Comparison of ENCODE assay signal across 12 cellular contexts in the genomic region with DNA sequence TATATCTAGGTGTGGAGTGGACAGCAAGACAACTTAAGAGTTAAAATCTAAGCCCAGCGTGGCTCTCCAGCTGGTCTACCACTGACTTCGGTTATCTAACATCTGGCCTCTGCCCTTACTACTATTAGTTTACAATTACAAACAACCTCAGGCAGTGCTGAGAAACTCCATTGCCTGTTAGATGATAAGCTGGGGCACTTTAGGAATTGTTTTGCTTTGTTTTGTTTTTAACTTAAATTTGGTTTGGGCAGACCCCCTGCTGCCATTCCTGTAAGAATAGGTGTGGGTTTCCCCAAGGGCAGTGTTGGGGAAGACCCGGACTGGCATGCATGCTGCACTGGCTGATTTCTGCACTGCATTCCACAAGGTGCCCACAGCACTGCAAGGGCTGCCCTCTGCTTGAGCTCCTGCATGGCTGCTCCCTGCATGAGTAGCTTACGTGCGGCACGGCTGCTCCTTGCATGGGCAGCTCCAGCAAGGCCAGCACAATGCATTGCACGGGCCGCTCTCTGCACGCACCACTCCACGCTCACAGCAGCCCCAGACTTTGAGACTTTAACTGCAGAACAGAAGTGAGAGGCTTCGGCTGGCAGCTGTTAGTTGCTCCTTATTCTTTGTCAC.
DNase-seq lines count a peak whose midpoint lies in the region; ATAC-seq and TF ChIP-seq lines count a peak whose summit lies in the region.
"Had no signal": no experiment of that assay in that cellular context is flagged by ENCODE, and none has a peak within 500 bp of the region (broad histone marks: within the 10 kb centered on the region; RNA-seq: fewer than 3 reads in every experiment).

No MANE protein-coding gene starts in this region.

- H3K27me3 Mint-ChIP-seq in activated B cell treated with CpG ODN at 0.5 μM for 24 hours: no peaks in the 10 kb centered on the region
- H3K27me3 Mint-ChIP-seq in naive thymus-derived CD8-positive, alpha-beta T cell: no peaks in the 10 kb centered on the region
- no peaks in the 10 kb centered on the region for H3K27me3 Mint-ChIP-seq in glutamatergic neuron (ENCODE audit: unreplicated experiment)
- peaks cover 3% of the 10 kb centered on the region; the same call in 1 of the 2 replicates for H3K27me3 Mint-ChIP-seq in HFFc6 (ENCODE audit: insufficient read depth)

- H3K9me3 Mint-ChIP-seq in activated B cell treated with CpG ODN at 0.5 μM for 24 hours (no peaks in the 10 kb centered on the region), glutamatergic neuron (ENCODE audit: unreplicated experiment) (no peaks in the 10 kb centered on the region), HFFc6 (no peaks in the 10 kb centered on the region)
- no peaks in the 10 kb centered on the region for H3K9me3 Mint-ChIP-seq in naive thymus-derived CD8-positive, alpha-beta T cell

- H3K4me1 Mint-ChIP-seq in activated B cell treated with CpG ODN at 0.5 μM for 24 hours (peaks cover 69% of the 10 kb centered on the region), glutamatergic neuron (ENCODE audit: low read depth, unreplicated experiment) (peaks cover 12% of the 10 kb centered on the region), HFFc6 (ENCODE audit: low read depth) (peaks cover 51% of the 10 kb centered on the region)
- peaks cover 23 to 58% (median 50%) of the 10 kb centered on the region in 4 donors for H3K4me1 Mint-ChIP-seq in naive thymus-derived CD8-positive, alpha-beta T cell

- POLR2A ChIA-PET in HEK293 (lab: Yijun Ruan, JAX) (interaction anchor here (0.7 to 3.5 kb wide), 3 partner anchors 23 to 107 kb away, joined by 5 to 34 read pairs (median 19); a partner anchor contains a TSS), activated B cell treated with CpG ODN at 0.5 μM for 24 hours (lab: Charles Lee) (interaction anchor here (0.6 to 7.9 kb wide), 25 partner anchors 10 to 317 kb away, joined by 3 to 176 read pairs (median 5); a partner anchor contains a TSS)
- POLR2A ChIA-PET in naive thymus-derived CD8-positive, alpha-beta T cell (lab: Charles Lee): interaction anchor here (0.6 to 3.1 kb wide), 16 partner anchors 10 to 120 kb away, joined by 3 to 52 read pairs (median 4); a partner anchor contains a TSS

- DNase-seq in EH (ENCODE audit: low read depth) (peak; percentile 15), activated B cell treated with CpG ODN at 0.5 μM for 24 hours (no peak), NCI-H774 (lab: John Stamatoyannopoulos, UW) (no peak), glutamatergic neuron (no peak), HFFc6 (no peak), DMS114 treated with DMSO at 0.1 percent for 48 hours (lab: John Stamatoyannopoulos, UW; ENCODE audit: unreplicated experiment) (no peak)
- no peak for DNase-seq in naive thymus-derived CD8-positive, alpha-beta T cell
- DNase-seq: activated effector memory CD4-positive, alpha-beta T cell treated with Interleukin-2 at 50 U/mL for 16 hours; GOT3; midbrain; SHP77 treated with DMSO at 0.1 percent for 48 hours had no signal

- TF ChIP-seq CTCF in HEK293 (tag by site-specific recombination; IDR thresholded peaks at IDR 0.05): no peak
- TF ChIP-seq CTCF in activated B cell treated with CpG ODN at 0.5 μM for 24 hours (IDR thresholded peaks at IDR 0.05): no peak
- no peak for TF ChIP-seq CTCF in glutamatergic neuron (IDR thresholded peaks at IDR 0.05; ENCODE audit: partially characterized antibody, unreplicated experiment)
- TF ChIP-seq CTCF in HFFc6 (IDR thresholded peaks at IDR 0.05): no peak

- peak; percentile 34 for ATAC-seq in activated B cell treated with CpG ODN at 0.5 μM for 24 hours (ENCODE audit: low read depth)
- no peak for ATAC-seq in naive thymus-derived CD8-positive, alpha-beta T cell

- CTCF ChIA-PET in HEK293 (lab: Yijun Ruan, JAX): interaction anchor here (0.8 to 3.5 kb wide), 6 partner anchors 16 to 139 kb away, joined by 3 to 14 read pairs (median 4); no protein-coding TSS in a partner anchor
- CTCF ChIA-PET in activated B cell treated with CpG ODN at 0.5 μM for 24 hours (lab: Charles Lee): interaction anchor here (0.7 to 3.1 kb wide), 9 partner anchors 19 to 141 kb away, joined by 3 to 32 read pairs (median 5); a partner anchor contains a TSS

- H3K36me3 Mint-ChIP-seq in activated B cell treated with CpG ODN at 0.5 μM for 24 hours (ENCODE audit: low read depth) (no peaks in the 10 kb centered on the region), glutamatergic neuron (ENCODE audit: unreplicated experiment) (no peaks in the 10 kb centered on the region), HFFc6 (ENCODE audit: low read depth) (no peaks in the 10 kb centered on the region)
- H3K36me3 Mint-ChIP-seq in naive thymus-derived CD8-positive, alpha-beta T cell: no peaks in the 10 kb centered on the region

- intact Hi-C loops in activated B cell treated with CpG ODN at 0.5 μM for 24 hours (cut with micrococcal nuclease): loop anchor here (1.0 to 5.0 kb wide), 8 partner anchors 22 to 189 kb away; no protein-coding TSS in a partner anchor

- H3K4me3 Mint-ChIP-seq in activated B cell treated with CpG ODN at 0.5 μM for 24 hours (peak overlapping the region; percentile 70), glutamatergic neuron (ENCODE audit: unreplicated experiment) (no peak overlapping the region), HFFc6 (no peak overlapping the region)
- H3K4me3 Mint-ChIP-seq in naive thymus-derived CD8-positive, alpha-beta T cell: peak overlapping the region; percentile 30 to 78 (median 60)

- peak overlapping the region; percentile 33; the same call in 1 of the 2 replicates for H3K27ac ChIP-seq in HEK293 (ENCODE audit: extremely low read depth, low read depth, low read length)

- no peaks in the 10 kb centered on the region for H3K9me3 ChIP-seq in HEK293 (ENCODE audit: control insufficient read depth, insufficient read depth, low read depth, low read length)

- H3K36me3 ChIP-seq in HEK293 (ENCODE audit: control insufficient read depth in 2 of 2, insufficient read depth in 1 of 2, low read length in 2 of 2): no peaks in the 10 kb centered on the region

- H3K4me1 ChIP-seq in HEK293 (ENCODE audit: control insufficient read depth, insufficient read depth, low read length): peaks cover 23% of the 10 kb centered on the region

- H3K27ac Mint-ChIP-seq in activated B cell treated with CpG ODN at 0.5 μM for 24 hours (peak overlapping the region; percentile 95), glutamatergic neuron (ENCODE audit: unreplicated experiment) (no peak overlapping the region), HFFc6 (no peak overlapping the region)
- peak overlapping the region; percentile 67 to 96 (median 91) for H3K27ac Mint-ChIP-seq in naive thymus-derived CD8-positive, alpha-beta T cell

- H3K4me3 ChIP-seq in HEK293 (ENCODE audit: low read depth, low read length): no peak overlapping the region

TF ChIP-seq in HEK293, 187 proteins besides CTCF, POLR2A, EP300 and RAD21 (continues in another document):
- TF ChIP-seq, protein P1, sequence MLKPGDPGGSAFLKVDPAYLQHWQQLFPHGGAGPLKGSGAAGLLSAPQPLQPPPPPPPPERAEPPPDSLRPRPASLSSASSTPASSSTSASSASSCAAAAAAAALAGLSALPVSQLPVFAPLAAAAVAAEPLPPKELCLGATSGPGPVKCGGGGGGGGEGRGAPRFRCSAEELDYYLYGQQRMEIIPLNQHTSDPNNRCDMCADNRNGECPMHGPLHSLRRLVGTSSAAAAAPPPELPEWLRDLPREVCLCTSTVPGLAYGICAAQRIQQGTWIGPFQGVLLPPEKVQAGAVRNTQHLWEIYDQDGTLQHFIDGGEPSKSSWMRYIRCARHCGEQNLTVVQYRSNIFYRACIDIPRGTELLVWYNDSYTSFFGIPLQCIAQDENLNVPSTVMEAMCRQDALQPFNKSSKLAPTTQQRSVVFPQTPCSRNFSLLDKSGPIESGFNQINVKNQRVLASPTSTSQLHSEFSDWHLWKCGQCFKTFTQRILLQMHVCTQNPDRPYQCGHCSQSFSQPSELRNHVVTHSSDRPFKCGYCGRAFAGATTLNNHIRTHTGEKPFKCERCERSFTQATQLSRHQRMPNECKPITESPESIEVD (tag by site-specific recombination; IDR thresholded peaks at IDR 0.05): peak; percentile 83
- TF ChIP-seq SP3 (tag by site-specific recombination; IDR thresholded peaks at IDR 0.05): no peak
- TF ChIP-seq, protein P2, sequence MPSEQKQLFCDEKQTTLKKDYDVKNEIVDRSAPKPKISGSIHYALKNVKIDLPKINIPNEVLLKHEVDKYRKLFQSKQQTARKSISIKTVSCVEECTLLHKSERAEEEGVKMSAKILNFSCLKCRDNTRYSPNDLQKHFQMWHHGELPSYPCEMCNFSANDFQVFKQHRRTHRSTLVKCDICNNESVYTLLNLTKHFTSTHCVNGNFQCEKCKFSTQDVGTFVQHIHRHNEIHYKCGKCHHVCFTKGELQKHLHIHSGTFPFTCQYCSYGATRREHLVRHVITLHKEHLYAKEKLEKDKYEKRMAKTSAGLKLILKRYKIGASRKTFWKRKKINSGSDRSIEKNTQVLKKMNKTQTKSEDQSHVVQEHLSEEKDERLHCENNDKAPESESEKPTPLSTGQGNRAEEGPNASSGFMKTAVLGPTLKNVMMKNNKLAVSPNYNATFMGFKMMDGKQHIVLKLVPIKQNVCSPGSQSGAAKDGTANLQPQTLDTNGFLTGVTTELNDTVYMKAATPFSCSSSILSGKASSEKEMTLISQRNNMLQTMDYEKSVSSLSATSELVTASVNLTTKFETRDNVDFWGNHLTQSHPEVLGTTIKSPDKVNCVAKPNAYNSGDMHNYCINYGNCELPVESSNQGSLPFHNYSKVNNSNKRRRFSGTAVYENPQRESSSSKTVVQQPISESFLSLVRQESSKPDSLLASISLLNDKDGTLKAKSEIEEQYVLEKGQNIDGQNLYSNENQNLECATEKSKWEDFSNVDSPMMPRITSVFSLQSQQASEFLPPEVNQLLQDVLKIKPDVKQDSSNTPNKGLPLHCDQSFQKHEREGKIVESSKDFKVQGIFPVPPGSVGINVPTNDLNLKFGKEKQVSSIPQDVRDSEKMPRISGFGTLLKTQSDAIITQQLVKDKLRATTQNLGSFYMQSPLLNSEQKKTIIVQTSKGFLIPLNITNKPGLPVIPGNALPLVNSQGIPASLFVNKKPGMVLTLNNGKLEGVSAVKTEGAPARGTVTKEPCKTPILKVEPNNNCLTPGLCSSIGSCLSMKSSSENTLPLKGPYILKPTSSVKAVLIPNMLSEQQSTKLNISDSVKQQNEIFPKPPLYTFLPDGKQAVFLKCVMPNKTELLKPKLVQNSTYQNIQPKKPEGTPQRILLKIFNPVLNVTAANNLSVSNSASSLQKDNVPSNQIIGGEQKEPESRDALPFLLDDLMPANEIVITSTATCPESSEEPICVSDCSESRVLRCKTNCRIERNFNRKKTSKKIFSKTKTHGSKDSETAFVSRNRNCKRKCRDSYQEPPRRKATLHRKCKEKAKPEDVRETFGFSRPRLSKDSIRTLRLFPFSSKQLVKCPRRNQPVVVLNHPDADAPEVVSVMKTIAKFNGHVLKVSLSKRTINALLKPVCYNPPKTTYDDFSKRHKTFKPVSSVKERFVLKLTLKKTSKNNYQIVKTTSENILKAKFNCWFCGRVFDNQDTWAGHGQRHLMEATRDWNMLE (tag by site-specific recombination; conservative IDR thresholded peaks at IDR 0.05; ENCODE audit: low read depth): no peak

Comparison
In these comparisons a context has a peak if more than half of its experiments do, and no peak if none do; other contexts are left out.
1. H3K27ac Mint-ChIP-seq: peak in activated B cell treated with CpG ODN at 0.5 μM for 24 hours (single experiment) and naive thymus-derived CD8-positive, alpha-beta T cell (10 of 10); none in glutamatergic neuron (single experiment) and HFFc6 (single experiment).
2. H3K4me3 Mint-ChIP-seq: peak in activated B cell treated with CpG ODN at 0.5 μM for 24 hours (single experiment) and naive thymus-derived CD8-positive, alpha-beta T cell (10 of 10); none in glutamatergic neuron (single experiment) and HFFc6 (single experiment).